ENCODE assay signal across 15 cellular contexts in genomic region chr15:95086543-95087252, GRCh38.
A peak's percentile ranks its signal among the peaks of the same experiment; 100 is the strongest.
DNase-seq lines count a peak whose midpoint lies in the region; ATAC-seq and TF ChIP-seq lines count a peak whose summit lies in the region.
"Had no signal": no experiment of that assay in that cellular context is flagged by ENCODE, and none has a peak within 500 bp of the region (broad histone marks: within the 10 kb centered on the region; RNA-seq: fewer than 3 reads in every experiment).

No MANE protein-coding gene starts in this region.

- no peak overlapping the region for H3K27ac Mint-ChIP-seq in activated CD8-positive, alpha-beta T cell treated with anti-CD3 and anti-CD28 coated beads for 36 hours
- H3K27ac Mint-ChIP-seq in activated CD8-positive, alpha-beta T cell treated with anti-CD3 and anti-CD28 coated beads, Interleukin-2, amount 10 ng/mL, durations not matched to agents 7 days and 5 days = no peak overlapping the region

- H3K27me3 ChIP-seq in thoracic aorta (replicated peaks; ENCODE audit: insufficient read depth) (no peaks in the 10 kb centered on the region), ovary (no peaks in the 10 kb centered on the region)

- H3K4me1 Mint-ChIP-seq in activated CD8-positive, alpha-beta T cell treated with anti-CD3 and anti-CD28 coated beads for 36 hours (ENCODE audit: low read depth) = no peaks in the 10 kb centered on the region
- no peaks in the 10 kb centered on the region for H3K4me1 Mint-ChIP-seq in activated CD8-positive, alpha-beta T cell treated with anti-CD3 and anti-CD28 coated beads, Interleukin-2, amount 10 ng/mL, durations not matched to agents 7 days and 5 days (ENCODE audit: low read depth)

- no peak for TF ChIP-seq CTCF in activated CD8-positive, alpha-beta T cell treated with anti-CD3 and anti-CD28 coated beads for 36 hours (IDR thresholded peaks at IDR 0.05)
- TF ChIP-seq CTCF in thoracic aorta (IDR thresholded peaks at IDR 0.05) = no peak
- TF ChIP-seq CTCF in ovary (IDR thresholded peaks at IDR 0.05) = no peak

- H3K4me3 Mint-ChIP-seq in activated CD8-positive, alpha-beta T cell treated with anti-CD3 and anti-CD28 coated beads for 36 hours = no peak overlapping the region
- H3K4me3 Mint-ChIP-seq in activated CD8-positive, alpha-beta T cell treated with anti-CD3 and anti-CD28 coated beads, Interleukin-2, amount 10 ng/mL, durations not matched to agents 7 days and 5 days = no peak overlapping the region

- ATAC-seq in activated CD8-positive, alpha-beta T cell treated with anti-CD3 and anti-CD28 coated beads for 36 hours = no peak
- ATAC-seq in activated CD8-positive, alpha-beta T cell treated with anti-CD3 and anti-CD28 coated beads, Interleukin-2, amount 10 ng/mL, durations not matched to agents 7 days and 5 days = no peak
- ATAC-seq in left cardiac atrium = peak; percentile 47 to 75
- ATAC-seq in thoracic aorta (ENCODE audit: insufficient number of reproducible peaks, low FRiP score, low read depth) = no peak
- ATAC-seq: HepG2 had no signal

- H3K9me3 ChIP-seq in thoracic aorta (no peaks in the 10 kb centered on the region), ovary (no peaks in the 10 kb centered on the region)

- CTCF ChIA-PET in activated CD8-positive, alpha-beta T cell treated with anti-CD3 and anti-CD28 coated beads for 36 hours (lab: Charles Lee) = no interaction called here
- CTCF ChIA-PET in activated CD8-positive, alpha-beta T cell treated with anti-CD3 and anti-CD28 coated beads, Interleukin-2, amount 10 ng/mL, durations not matched to agents 7 days and 5 days (lab: Charles Lee) = no interaction called here
- CTCF ChIA-PET in HEK293T (lab: Yijun Ruan, JAX) = interaction anchor here (1.0 kb wide), 1 partner anchor 61 kb away, joined by 3 read pairs; no protein-coding TSS in a partner anchor

- H3K36me3 Mint-ChIP-seq in activated CD8-positive, alpha-beta T cell treated with anti-CD3 and anti-CD28 coated beads for 36 hours (ENCODE audit: low read depth) = no peaks in the 10 kb centered on the region
- H3K36me3 Mint-ChIP-seq in activated CD8-positive, alpha-beta T cell treated with anti-CD3 and anti-CD28 coated beads, Interleukin-2, amount 10 ng/mL, durations not matched to agents 7 days and 5 days (ENCODE audit: low read depth) = no peaks in the 10 kb centered on the region

- TF ChIP-seq POLR2A in ovary (IDR thresholded peaks at IDR 0.05) = no peak

- POLR2A ChIA-PET in activated CD8-positive, alpha-beta T cell treated with anti-CD3 and anti-CD28 coated beads for 36 hours (lab: Charles Lee) = no interaction called here
- POLR2A ChIA-PET in activated CD8-positive, alpha-beta T cell treated with anti-CD3 and anti-CD28 coated beads, Interleukin-2, amount 10 ng/mL, durations not matched to agents 7 days and 5 days (lab: Charles Lee) = no interaction called here
- POLR2A ChIA-PET in HEK293T (lab: Yijun Ruan, JAX) = no interaction called here

- 6 to 12% (median 7%) methylated on average over 5 of the region's 5 CpGs for WGBS in ovary, 3 donors

- H3K4me1 ChIP-seq in thoracic aorta (ENCODE audit: control insufficient read depth in 1 of 2, low read depth in 2 of 2) (peaks cover 5 to 12% of the 10 kb centered on the region in 2 donors), ovary (ENCODE audit: insufficient read depth) (no peaks in the 10 kb centered on the region)

- H3K36me3 ChIP-seq in thoracic aorta = no peaks in the 10 kb centered on the region
- no peaks in the 10 kb centered on the region for H3K36me3 ChIP-seq in ovary

- DNase-seq in activated CD8-positive, alpha-beta T cell treated with anti-CD3 and anti-CD28 coated beads for 36 hours = peak; percentile 2
- no peak for DNase-seq in activated CD8-positive, alpha-beta T cell treated with anti-CD3 and anti-CD28 coated beads, Interleukin-2, amount 10 ng/mL, durations not matched to agents 7 days and 5 days
- peak; percentile 0 for DNase-seq in astrocyte of the hippocampus (ENCODE audit: low read depth, low spot score)
- no peak for DNase-seq in left cardiac atrium
- DNase-seq in thoracic aorta (ENCODE audit: low spot score) = no peak
- no peak for DNase-seq in HEK293T (ENCODE audit: extremely low spot score)
- no peak for DNase-seq in iPS-NIHi11 (ENCODE audit: low spot score)
- no peak for DNase-seq in ovary
- DNase-seq: amniotic stem cell; NCI-H2029; nucleus accumbens; stimulated activated naive CD4-positive, alpha-beta T cell; T1000 had no signal

- H3K27ac ChIP-seq in thoracic aorta (no peak overlapping the region), ovary (no peak overlapping the region)
- H3K27ac ChIP-seq: 22Rv1 had no signal

- intact Hi-C loops in activated CD8-positive, alpha-beta T cell treated with anti-CD3 and anti-CD28 coated beads for 36 hours (cut with micrococcal nuclease) = no loop called here
- intact Hi-C loops in left cardiac atrium (cut with DNase I) (no loop called here), ovary (cut with DNase I) (no loop called here)

- peaks cover 2% of the 10 kb centered on the region for H3K27me3 Mint-ChIP-seq in activated CD8-positive, alpha-beta T cell treated with anti-CD3 and anti-CD28 coated beads for 36 hours
- no peaks in the 10 kb centered on the region for H3K27me3 Mint-ChIP-seq in activated CD8-positive, alpha-beta T cell treated with anti-CD3 and anti-CD28 coated beads, Interleukin-2, amount 10 ng/mL, durations not matched to agents 7 days and 5 days (ENCODE audit: low read depth)

- TF ChIP-seq EP300 in ovary (IDR thresholded peaks at IDR 0.05) = no peak

- no peaks in the 10 kb centered on the region for H3K9me3 Mint-ChIP-seq in activated CD8-positive, alpha-beta T cell treated with anti-CD3 and anti-CD28 coated beads for 36 hours
- H3K9me3 Mint-ChIP-seq in activated CD8-positive, alpha-beta T cell treated with anti-CD3 and anti-CD28 coated beads, Interleukin-2, amount 10 ng/mL, durations not matched to agents 7 days and 5 days (ENCODE audit: insufficient read depth) = no peaks in the 10 kb centered on the region

- H3K4me3 ChIP-seq in thoracic aorta (peak overlapping the region; percentile 26), ovary (no peak overlapping the region)

TF ChIP-seq in HEK293T, 16 proteins besides CTCF, POLR2A, EP300 and RAD21:
- TF ChIP-seq ARNT (IDR thresholded peaks at IDR 0.05) = no peak
- no peak for TF ChIP-seq HDGF (IDR thresholded peaks at IDR 0.05; ENCODE audit: borderline replicate concordance)
- TF ChIP-seq BHLHE40 (IDR thresholded peaks at IDR 0.05; ENCODE audit: borderline replicate concordance) = no peak
- TF ChIP-seq SUZ12 (IDR thresholded peaks at IDR 0.05) = no peak
- TF ChIP-seq FOXK2 (IDR thresholded peaks at IDR 0.05) = no peak
- TF ChIP-seq ELF4 (IDR thresholded peaks at IDR 0.05) = no peak
- no peak for TF ChIP-seq PKNOX1 (IDR thresholded peaks at IDR 0.05)
- no peak for TF ChIP-seq ZNF384 (IDR thresholded peaks at IDR 0.05)
- TF ChIP-seq LEF1 (IDR thresholded peaks at IDR 0.05; ENCODE audit: borderline replicate concordance) = no peak
- TF ChIP-seq FOXA1 (IDR thresholded peaks at IDR 0.05) = no peak
- no peak for TF ChIP-seq CTBP1 (IDR thresholded peaks at IDR 0.05; ENCODE audit: borderline replicate concordance)
- TF ChIP-seq TARDBP (IDR thresholded peaks at IDR 0.05) = no peak
- no peak for TF ChIP-seq SP1 (IDR thresholded peaks at IDR 0.05)
- no peak for TF ChIP-seq FOXM1 (IDR thresholded peaks at IDR 0.05; ENCODE audit: borderline replicate concordance)
- TF ChIP-seq NFRKB (IDR thresholded peaks at IDR 0.05) = no peak
- no peak for TF ChIP-seq L3MBTL2 (conservative IDR thresholded peaks at IDR 0.05)

Comparison
In these comparisons a context has a peak if more than half of its experiments do, and no peak if none do; other contexts are left out.
1. DNase-seq: peak in activated CD8-positive, alpha-beta T cell treated with anti-CD3 and anti-CD28 coated beads for 36 hours (single experiment) and astrocyte of the hippocampus (single experiment); none in activated CD8-positive, alpha-beta T cell treated with anti-CD3 and anti-CD28 coated beads, Interleukin-2, amount 10 ng/mL, durations not matched to agents 7 days and 5 days (single experiment), left cardiac atrium (single experiment), thoracic aorta (single experiment), HEK293T (single experiment), iPS-NIHi11 (single experiment) and ovary (0 of 5).
2. ATAC-seq: peak in left cardiac atrium (2 of 2); none in activated CD8-positive, alpha-beta T cell treated with anti-CD3 and anti-CD28 coated beads for 36 hours (single experiment), activated CD8-positive, alpha-beta T cell treated with anti-CD3 and anti-CD28 coated beads, Interleukin-2, amount 10 ng/mL, durations not matched to agents 7 days and 5 days (single experiment) and thoracic aorta (single experiment).